8 cellular contexts compared by ENCODE assay signal in the genomic region with DNA sequence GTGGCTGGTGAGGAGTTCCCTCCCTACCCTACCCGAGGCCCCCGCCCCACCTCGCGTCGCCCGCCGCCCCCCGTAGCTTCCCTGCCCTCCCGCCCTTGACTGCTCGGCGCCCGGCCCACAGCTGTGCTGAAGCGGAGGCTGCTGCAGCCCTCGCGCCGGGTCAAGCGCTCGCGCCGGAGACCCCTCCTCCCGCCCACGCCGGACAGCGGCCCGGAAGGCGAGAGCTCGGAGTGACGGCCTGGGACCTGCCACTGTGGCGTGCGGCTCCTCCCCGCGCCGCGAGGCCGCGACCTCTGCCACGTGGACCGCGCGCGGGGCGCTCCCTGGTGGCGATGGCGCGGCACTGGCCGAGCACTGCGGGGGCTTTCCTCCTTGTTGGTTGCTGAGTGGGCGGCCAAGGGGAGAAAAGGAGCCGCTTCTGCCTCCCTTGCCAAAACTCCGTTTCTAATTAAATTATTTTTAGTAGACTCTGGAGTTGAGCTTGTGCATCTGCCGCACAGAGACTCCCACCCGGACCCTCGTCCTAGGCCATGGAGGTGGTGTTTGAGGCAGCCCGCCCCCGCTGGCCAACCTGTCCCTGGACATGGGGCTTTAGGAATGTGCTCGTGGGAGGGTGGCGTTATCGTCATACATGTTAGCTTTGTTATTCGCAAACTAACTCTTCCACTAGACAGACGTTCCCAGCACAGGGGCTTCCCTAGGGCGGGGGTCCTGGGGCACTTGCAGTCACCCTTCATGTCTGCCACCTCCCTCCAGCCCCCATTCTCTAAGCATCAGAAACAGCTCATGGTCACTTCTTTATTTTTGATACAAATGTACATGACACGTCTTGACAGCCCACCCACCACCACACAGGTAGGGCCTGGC. TPM values are rescaled to one million over a fixed set of nuclear protein-coding genes. Genes with fewer than 3 reads are reported as not detected.
DNase-seq lines count a peak whose midpoint lies in the region; ATAC-seq and TF ChIP-seq lines count a peak whose summit lies in the region.

No MANE protein-coding gene starts in this region.

- no peak for TF ChIP-seq EP300 in suprapubic skin (IDR thresholded peaks at IDR 0.05)

- H3K4me1 ChIP-seq in lower lobe of right lung (peaks cover 25% of the 10 kb centered on the region), suprapubic skin (peaks cover 51% of the 10 kb centered on the region)

- H3K36me3 ChIP-seq in lower lobe of right lung, result peaks cover 57% of the 10 kb centered on the region
- peaks cover 44% of the 10 kb centered on the region for H3K36me3 ChIP-seq in suprapubic skin

- intact Hi-C loops in lower lobe of right lung (cut with DNase I), result no loop called here

- no peak overlapping the region for H3K4me3 ChIP-seq in WI38 (ENCODE audit: low read depth, low read length)
- peak overlapping the region; percentile 42 for H3K4me3 ChIP-seq in lower lobe of right lung
- peak overlapping the region; percentile 42 for H3K4me3 ChIP-seq in suprapubic skin

- DNase-seq in dermis blood vessel endothelial cell, result peak; percentile 76
- peak; percentile 67 for DNase-seq in lower lobe of right lung
- peak; percentile 70 to 82 for DNase-seq in suprapubic skin (ENCODE audit: low spot score in 2 of 2)
- DNase-seq in NCI-H2029 (lab: John Stamatoyannopoulos, UW), result no peak

- 54% methylated on average over 25 of the region's 62 CpGs for WGBS in suprapubic skin

- ATAC-seq in lower lobe of right lung (peak; percentile 37 to 56), GM21529 (IDR thresholded peaks at IDR 0.05; ENCODE audit: unreplicated experiment) (no peak), HG02763 (IDR thresholded peaks at IDR 0.05; ENCODE audit: unreplicated experiment) (no peak)

- peak; percentile 32; the same call in 1 of the 2 replicates for TF ChIP-seq CTCF in WI38 (IDR thresholded peaks at IDR 0.05; ENCODE audit: low read depth, low read length)
- peak; percentile 71 for TF ChIP-seq CTCF in lower lobe of right lung (IDR thresholded peaks at IDR 0.05)
- peak; percentile 45 to 77 for TF ChIP-seq CTCF in suprapubic skin (IDR thresholded peaks at IDR 0.05)

- TF ChIP-seq POLR2A in GM19099 (IDR thresholded peaks at IDR 0.05; ENCODE audit: extremely low read depth, insufficient read length, low read depth), result peak; percentile 28
- TF ChIP-seq POLR2A in suprapubic skin (IDR thresholded peaks at IDR 0.05), result no peak

- H3K9me3 ChIP-seq in lower lobe of right lung (no peaks in the 10 kb centered on the region), suprapubic skin (no peaks in the 10 kb centered on the region)

- H3K27ac ChIP-seq in lower lobe of right lung (no peak overlapping the region), suprapubic skin (no peak overlapping the region)

- no peaks in the 10 kb centered on the region for H3K27me3 ChIP-seq in lower lobe of right lung (ENCODE audit: low read depth)
- H3K27me3 ChIP-seq in suprapubic skin, result no peaks in the 10 kb centered on the region

RNA-seq across cellular contexts. Expression of gene TP53I13, which starts 4.4 kb away (rescaled TPM):
- total RNA-seq in dermis blood vessel endothelial cell, result 34.5 and 52.2 TPM in 2 replicates
- total RNA-seq in lower lobe of right lung, result 62.7 TPM
- total RNA-seq in suprapubic skin, result 10 to 100 TPM; 31.6 to 45.9 (median 40.3) TPM

RNA-seq across cellular contexts. Expression of gene ABHD15, which starts 6.1 kb away (rescaled TPM):
- total RNA-seq in dermis blood vessel endothelial cell (8.1 and 8.8 TPM in 2 replicates), lower lobe of right lung (14.3 TPM), suprapubic skin (10 to 100 TPM in 1 of 4 donors, 1 to 10 TPM in 3; 7.2 to 11.0 (median 7.9) TPM)

RNA-seq across cellular contexts. Expression of gene GIT1, which starts 16.5 kb away (rescaled TPM):
- 40.7 and 87.2 TPM in 2 replicates for total RNA-seq in dermis blood vessel endothelial cell
- total RNA-seq in lower lobe of right lung, result 53.1 TPM
- total RNA-seq in suprapubic skin, result 100 to 1,000 TPM in 2 of 4 donors, 10 to 100 TPM in 2; 66.7 to 103 (median 90.4) TPM

RNA-seq across cellular contexts. Expression of gene ANKRD13B, which starts 20.0 kb away (rescaled TPM):
- 7.7 and 13.9 TPM in 2 replicates for total RNA-seq in dermis blood vessel endothelial cell
- total RNA-seq in lower lobe of right lung, result 6.6 TPM
- total RNA-seq in suprapubic skin, result 10 to 100 TPM in 3 of 4 donors, 1 to 10 TPM in 1; 9.0 to 16.5 (median 10.8) TPM

RNA-seq across cellular contexts. Expression of gene CORO6, which starts 49.8 kb away (rescaled TPM):
- 1.6 and 3.9 TPM in 2 replicates for total RNA-seq in dermis blood vessel endothelial cell
- total RNA-seq in lower lobe of right lung, result 6.6 TPM
- 10 to 100 TPM in 1 of 4 donors, 1 to 10 TPM in 3; 1.4 to 13.7 (median 6.6) TPM for total RNA-seq in suprapubic skin

Comparison
In these comparisons a context has a peak if more than half of its experiments do, and no peak if none do; other contexts are left out.
1. ATAC-seq: peak in lower lobe of right lung (2 of 2); none in GM21529 (single experiment) and HG02763 (single experiment).
2. Peak in every context shown above with its lines, with median percentiles within 50 percentile points of each other: CTCF ChIP-seq.